In genomic region chr12:108211161-108211560, GRCh38 we compare ENCODE assay signal across 29 cellular contexts.
"Had no signal": no experiment of that assay in that cellular context is flagged by ENCODE, and none has a peak within 500 bp of the region (broad histone marks: within the 10 kb centered on the region; RNA-seq: fewer than 3 reads in every experiment).

No MANE protein-coding gene starts in this region.

- H3K9me3 ChIP-seq: body of pancreas, breast epithelium had no signal

- DNase-seq: activated CD4-positive, alpha-beta T cell treated with anti-CD3 and anti-CD28 coated beads, Interleukin-2, amount 10 ng/mL, durations not matched to agents 24 days and 14 days; activated CD4-positive, alpha-beta T cell treated with anti-CD3 and anti-CD28 coated beads, Interleukin-2, amount 50 U/mL, for 48 hours; activated CD8-positive, alpha-beta T cell treated with anti-CD3 and anti-CD28 coated beads, Interleukin-2, amount 10 ng/mL, durations not matched to agents 7 days and 5 days; activated gamma-delta T cell; activated naive CD4-positive, alpha-beta T cell treated with Interleukin-2 at 50 U/mL for 16 hours; activated naive CD8-positive, alpha-beta T cell treated with anti-CD3 and anti-CD28 coated beads, Interleukin-2, amount 10 ng/mL, durations not matched to agents 7 days and 5 days; activated T-cell treated with anti-CD3 and anti-CD28 coated beads, Interleukin-2, amount 50 U/mL, for 24 hours; amygdala; body of pancreas; cerebellar nuclear complex; MM.1S; NCI-H1092 treated with DMSO at 0.1 percent for 48 hours; NCI-H146; NCI-H187; NCI-H2029 treated with DMSO at 0.1 percent for 48 hours; NCI-H2107; NCI-H2171; NCI-H510A; NCI-H69; NK-92 treated with Interleukin-12 subunit alpha and Interleukin-12 subunit beta, amount 100 ng/mL, for 24 hours; OCI-M1; Right ventricle myocardium superior; T-cell; T-helper 2 cell; T-helper 9 cell; WERI-Rb-1 had no signal

- H3K27me3 ChIP-seq: body of pancreas had no signal

- H3K4me3 ChIP-seq: body of pancreas, breast epithelium, SK-N-MC had no signal

- ATAC-seq: activated CD8-positive, alpha-beta T cell treated with anti-CD3 and anti-CD28 coated beads, Interleukin-2, amount 10 ng/mL, durations not matched to agents 7 days and 5 days; body of pancreas; T-cell had no signal

- H3K36me3 ChIP-seq: breast epithelium, WERI-Rb-1 had no signal

- H3K27ac ChIP-seq: body of pancreas, breast epithelium, KMS-11, SK-N-MC, WERI-Rb-1 had no signal

- H3K4me1 ChIP-seq: body of pancreas, breast epithelium had no signal
